ENCODE assay signal across 10 cellular contexts in the genomic region with DNA sequence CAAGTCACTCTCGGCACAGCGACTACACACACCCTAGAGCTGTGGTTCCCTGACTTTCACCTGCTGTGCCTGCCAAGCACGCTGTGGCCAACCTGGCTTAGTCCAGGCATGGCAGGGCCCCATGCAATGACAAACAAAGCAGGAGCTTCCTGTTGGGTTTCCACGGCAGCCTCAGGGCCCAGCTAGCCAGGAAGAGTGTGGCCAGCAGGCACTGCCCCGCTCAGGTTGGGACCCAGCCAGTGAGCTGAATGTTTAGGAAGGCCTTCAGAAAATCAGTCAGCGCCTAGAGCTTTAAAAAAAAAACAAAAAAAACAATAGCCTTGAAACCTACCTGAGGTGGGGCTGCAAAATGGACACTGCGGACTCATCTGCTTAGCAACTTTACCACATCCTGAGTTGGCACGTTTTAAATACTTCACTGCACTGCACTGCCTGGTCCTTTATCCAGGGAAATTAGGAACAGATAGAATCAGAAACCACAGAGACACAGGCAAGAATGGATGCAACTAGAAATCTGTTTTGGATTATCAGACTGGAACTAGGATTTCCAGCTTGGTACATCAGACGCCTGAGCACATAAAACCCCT. TPM values are rescaled to one million over a fixed set of nuclear protein-coding genes. Genes with fewer than 3 reads are reported as not detected.
DNase-seq lines count a peak whose midpoint lies in the region; ATAC-seq, FAIRE-seq and TF ChIP-seq lines count a peak whose summit lies in the region.
"Had no signal": no experiment of that assay in that cellular context is flagged by ENCODE, and none has a peak within 500 bp of the region (broad histone marks: within the 10 kb centered on the region; RNA-seq: fewer than 3 reads in every experiment).

No MANE protein-coding gene starts in this region.

- no peaks in the 10 kb centered on the region for H3K79me2 ChIP-seq in H1 (ENCODE audit: control insufficient read depth in 1 of 2, insufficient read depth in 2 of 2, low read length in 2 of 2)

- TF ChIP-seq EP300 in H1 (IDR thresholded peaks at IDR 0.05; ENCODE audit: borderline replicate concordance in 1 of 2, low read depth in 2 of 2, low read length in 2 of 2): no peak

- TF ChIP-seq RAD21 in H1 (IDR thresholded peaks at IDR 0.05 in 1 of 2, conservative IDR thresholded peaks at IDR 0.05 in 1 of 2; ENCODE audit: low read depth in 2 of 2, low read length in 2 of 2): no peak

- no peak overlapping the region for H3K27ac ChIP-seq in H1 (ENCODE audit: low read depth, low read length)

- no peak overlapping the region for H3K23ac ChIP-seq in H1 (ENCODE audit: insufficient read length)

- H4K5ac ChIP-seq in H1 (ENCODE audit: insufficient read length, low read depth, low read length): no peak overlapping the region

- peaks cover 2 to 37% (median 8%) of the 10 kb centered on the region in 4 experiments; a peak in 6 of 8 replicates for H3K36me3 ChIP-seq in H1 (ENCODE audit: control insufficient read depth in 2 of 4, insufficient read depth in 4 of 4, low read length in 3 of 4)

- no peaks in the 10 kb centered on the region for H3K9me3 ChIP-seq in H1 (ENCODE audit: insufficient read depth in 2 of 2, low read depth in 1 of 2, low read length in 1 of 2)

- no peak overlapping the region for H2BK12ac ChIP-seq in H1 (ENCODE audit: low read depth, low read length)

- CTCF ChIA-PET in H1 (lab: Charles Lee; ENCODE audit: partially characterized antibody): interaction anchor here (0.6 to 4.1 kb wide), 11 partner anchors 9 to 428 kb away, joined by 3 to 24 read pairs (median 3); no protein-coding TSS in a partner anchor

- H2AK5ac ChIP-seq in H1 (ENCODE audit: low read depth, low read length): no peak overlapping the region

- no peak overlapping the region for H3K4ac ChIP-seq in H1 (replicated peaks; ENCODE audit: insufficient read length, low read depth, low read length)

- POLR2A ChIA-PET in H1 (lab: Charles Lee; ENCODE audit: partially characterized antibody): interaction anchor here (0.6 to 1.1 kb wide), 3 partner anchors 71 to 359 kb away, joined by 3 to 5 read pairs (median 3); no protein-coding TSS in a partner anchor

- no peaks in the 10 kb centered on the region for H3K27me3 ChIP-seq in H1 (replicated peaks in 1 of 4; ENCODE audit: control insufficient read depth in 3 of 4, extremely low read depth in 1 of 4, insufficient read depth in 3 of 4, low read length in 3 of 4)

- no peak overlapping the region for H3K4me3 ChIP-seq in H1 (ENCODE audit: extremely low read depth in 1 of 4, insufficient read depth in 2 of 4, low read depth in 3 of 4, low read length in 4 of 4)

- no peak overlapping the region for H3K14ac ChIP-seq in H1 (ENCODE audit: insufficient read length)

- no peak overlapping the region for H3K18ac ChIP-seq in H1 (ENCODE audit: extremely low read depth, low read length)

- TF ChIP-seq POLR2A in H1 (IDR thresholded peaks at IDR 0.05; ENCODE audit: control extremely low read depth in 1 of 2, low read depth in 2 of 2, low read length in 2 of 2) (no peak), erythroblast (IDR thresholded peaks at IDR 0.05; ENCODE audit: low read length) (no peak)

- no peak overlapping the region for H2AFZ ChIP-seq in H1 (ENCODE audit: low read length)

- no peaks in the 10 kb centered on the region for H3K4me1 ChIP-seq in H1 (replicated peaks in 1 of 4; ENCODE audit: control insufficient read depth in 3 of 4, insufficient read depth in 4 of 4, low read length in 3 of 4)

- peaks cover 0 to 1% of the 10 kb centered on the region in 2 experiments for H4K20me1 ChIP-seq in H1 (replicated peaks in 1 of 2; ENCODE audit: control insufficient read depth in 1 of 2, insufficient read depth in 2 of 2, low read length in 2 of 2)

- no peaks in the 10 kb centered on the region for H3K23me2 ChIP-seq in H1 (ENCODE audit: low read depth, low read length)

- no peaks in the 10 kb centered on the region for H3K79me1 ChIP-seq in H1 (ENCODE audit: low read depth, low read length)

- no peak overlapping the region for H3K56ac ChIP-seq in H1 (replicated peaks; ENCODE audit: insufficient read length, low read depth, low read length)

- no peak overlapping the region for H4K8ac ChIP-seq in H1 (ENCODE audit: extremely low read depth, insufficient read depth, low read length)

- peak overlapping the region; percentile 68; the same call in 1 of the 2 replicates for H2BK5ac ChIP-seq in H1 (ENCODE audit: low read depth, low read length)

- no peak overlapping the region for H2BK20ac ChIP-seq in H1 (ENCODE audit: low read length)

- FAIRE-seq in H1 (lab: Jason Lieb, UNC): no peak

- no peak for TF ChIP-seq CTCF in H1 (IDR thresholded peaks at IDR 0.05; ENCODE audit: control extremely low read depth in 1 of 3, insufficient read depth in 1 of 3, low read depth in 1 of 3, low read length in 3 of 3)

- WGBS in H1 (ENCODE audit: extremely low coverage in 1 of 2, insufficient coverage in 1 of 2, insufficient read length in 1 of 2, insufficient replicate concordance in 2 of 2, low coverage in 1 of 2, low lambda C conversion rate in 2 of 2, missing lambda C conversion rate in 1 of 2), 2 experiments: 90% methylated on average over 9 of the region's 9 CpGs; no CpG with 5 or more reads in 1 of the 2 experiments

- H4K91ac ChIP-seq in H1 (replicated peaks; ENCODE audit: insufficient read length, low read length): no peak overlapping the region

- no peak overlapping the region for H3K9ac ChIP-seq in H1 (replicated peaks in 1 of 4; ENCODE audit: extremely low read depth in 1 of 4, low read depth in 3 of 4, low read length in 3 of 4)

- peak; percentile 73 for DNase-seq in COLO668 (lab: John Stamatoyannopoulos, UW; ENCODE audit: unreplicated experiment)
- DNase-seq in NCI-H226: peak; percentile 29
- DNase-seq in H1 (ENCODE audit: low read depth in 1 of 2, low spot score in 2 of 2): no peak
- DNase-seq in myocyte (ENCODE audit: low read depth): peak; percentile 74
- DNase-seq in erythroblast (lab: John Stamatoyannopoulos, UW): no peak

- no peak overlapping the region for H2BK15ac ChIP-seq in H1 (ENCODE audit: low read length)

- no peak overlapping the region for H2BK120ac ChIP-seq in H1 (replicated peaks; ENCODE audit: low read depth, low read length)

- no peak for ATAC-seq in GM18909 (IDR thresholded peaks at IDR 0.05; ENCODE audit: poor library complexity, unreplicated experiment)
- no peak for ATAC-seq in HG03442 (IDR thresholded peaks at IDR 0.05; ENCODE audit: unreplicated experiment)
- no peak for ATAC-seq in GM21786 (IDR thresholded peaks at IDR 0.05; ENCODE audit: unreplicated experiment)

- no peak overlapping the region for H3K4me2 ChIP-seq in H1 (ENCODE audit: insufficient read depth in 1 of 2, low read depth in 2 of 2, low read length in 2 of 2)

TF ChIP-seq in H1, 55 proteins besides CTCF, POLR2A, EP300 and RAD21:
- TF ChIP-seq CEBPB (IDR thresholded peaks at IDR 0.05; ENCODE audit: low read depth, low read length): no peak
- no peak for TF ChIP-seq YY1 (IDR thresholded peaks at IDR 0.05; ENCODE audit: low read depth, low read length)
- TF ChIP-seq SP1 (IDR thresholded peaks at IDR 0.05; ENCODE audit: low read depth, low read length): no peak
- TF ChIP-seq TCF12 (IDR thresholded peaks at IDR 0.05; ENCODE audit: low read depth, low read length): no peak
- TF ChIP-seq CHD2 (IDR thresholded peaks at IDR 0.05; ENCODE audit: low read length): no peak

RNA-seq across cellular contexts. Expression of gene LDHAL6B, which starts 36.3 kb away (rescaled TPM):
- not detected in 2 replicates for total RNA-seq in H1 (2021; fragmentation: NEBNext Ultra II Directional; extraction: Animal tissue kit (Norgen Biotek cat#: 25700))
- polyA plus RNA-seq in H1 (2011; rRNA removed): not detected in 2 replicates
- polyA plus RNA-seq in H1 (2011; cell fraction: cytosol; rRNA removed): not detected
- not detected for polyA plus RNA-seq in H1 (2011; cell fraction: nucleus; rRNA removed)
- 0.28 TPM in 1 of 4 replicates, not detected in the others for polyA plus RNA-seq in H1 (2012, experiment 1 of 2)
- polyA plus RNA-seq in H1 (2012, experiment 2 of 2): not detected
- polyA plus RNA-seq in H1 (2013, experiment 1 of 2): not detected
- polyA plus RNA-seq in H1 (2013, experiment 2 of 2): not detected
- not detected in 2 replicates for polyA minus RNA-seq in H1 (2011; rRNA and poly(A)+ RNA removed)
- polyA minus RNA-seq in H1 (2011; cell fraction: cytosol; rRNA and poly(A)+ RNA removed): not detected
- not detected for polyA minus RNA-seq in H1 (2011; cell fraction: nucleus; rRNA and poly(A)+ RNA removed)
- not detected in 2 replicates for total RNA-seq in myocyte
- 0.11 TPM for polyA plus RNA-seq in myocyte (2012)
- total RNA-seq: mononuclear cell; T-helper 2 cell treated with Interferon-gamma antibody and Interleukin-4, amounts not matched to agents 100 ng/mL and 5 ng/mL, for 36 hours had no signal

Comparison
In these comparisons a context has a peak if more than half of its experiments do, and no peak if none do; other contexts are left out.
1. DNase-seq: peak in COLO668 (single experiment), NCI-H226 (single experiment) and myocyte (single experiment); none in H1 (0 of 2) and erythroblast (0 of 2).